In genomic region chr9:89460551-89460950, GRCh38 we compare ENCODE assay signal across 16 cellular contexts. TPM values are rescaled to one million over a fixed set of nuclear protein-coding genes. Genes with fewer than 3 reads are reported as not detected.
DNase-seq lines count a peak whose midpoint lies in the region; ATAC-seq and TF ChIP-seq lines count a peak whose summit lies in the region.
"Had no signal": no experiment of that assay in that cellular context is flagged by ENCODE, and none has a peak within 500 bp of the region (broad histone marks: within the 10 kb centered on the region; RNA-seq: fewer than 3 reads in every experiment).

No MANE protein-coding gene starts in this region.

- no peak overlapping the region for H4K5ac ChIP-seq in mesendoderm (ENCODE audit: low read length)

- H3K4me3 Mint-ChIP-seq in stimulated activated naive CD8-positive, alpha-beta T cell treated with anti-CD3 and anti-CD28 coated beads, Interleukin-15, Interleukin-2, amounts not matched to agents 100 ng/mL and 50 ng/mL, for 24 hours, result peak overlapping the region; percentile 35
- peak overlapping the region; percentile 83 for H3K4me3 Mint-ChIP-seq in activated naive CD8-positive, alpha-beta T cell

- H3K4me1 ChIP-seq in mesendoderm (ENCODE audit: control insufficient read depth, low read depth, low read length) (peaks cover 15% of the 10 kb centered on the region), A673 (ENCODE audit: insufficient read depth, low read length, poor library complexity, severe bottlenecking) (no peaks in the 10 kb centered on the region)
- H3K4me1 ChIP-seq: right lobe of liver, uterus had no signal

- peaks cover 99% of the 10 kb centered on the region for H3K4me1 Mint-ChIP-seq in stimulated activated naive CD8-positive, alpha-beta T cell treated with anti-CD3 and anti-CD28 coated beads, Interleukin-15, Interleukin-2, amounts not matched to agents 100 ng/mL and 50 ng/mL, for 24 hours (ENCODE audit: low read depth)
- peaks cover 97% of the 10 kb centered on the region for H3K4me1 Mint-ChIP-seq in activated naive CD8-positive, alpha-beta T cell (ENCODE audit: low read depth)

- no peaks in the 10 kb centered on the region for H3K9me3 Mint-ChIP-seq in stimulated activated naive CD8-positive, alpha-beta T cell treated with anti-CD3 and anti-CD28 coated beads, Interleukin-15, Interleukin-2, amounts not matched to agents 100 ng/mL and 50 ng/mL, for 24 hours
- H3K9me3 Mint-ChIP-seq in activated naive CD8-positive, alpha-beta T cell (ENCODE audit: low read depth), result no peaks in the 10 kb centered on the region

- H3K27me3 ChIP-seq in mesendoderm (ENCODE audit: insufficient read depth, low read length, poor library complexity) (no peaks in the 10 kb centered on the region), A673 (replicated peaks; ENCODE audit: insufficient read depth, low read depth, low read length, poor library complexity) (no peaks in the 10 kb centered on the region)
- H3K27me3 ChIP-seq: ovary, right lobe of liver, uterus had no signal

- peaks cover 7% of the 10 kb centered on the region for H3K79me1 ChIP-seq in mesendoderm (ENCODE audit: low read length)

- intact Hi-C loops in A673 (cut with micrococcal nuclease; ENCODE audit: unreplicated experiment), result no loop called here

- H3K4me3 ChIP-seq in mesendoderm (ENCODE audit: low read length) (no peak overlapping the region), A673 (ENCODE audit: low read depth, low read length, poor library complexity, severe bottlenecking) (no peak overlapping the region)
- H3K4me3 ChIP-seq: ovary, right lobe of liver, uterus had no signal

- BruUV-seq in A673 (replicated peaks; lab: Mats Ljungman, UMichigan), result no TSS peak

- no peaks in the 10 kb centered on the region for H3K9me3 ChIP-seq in A673 (ENCODE audit: low read depth, low read length, poor library complexity, severe bottlenecking)
- H3K9me3 ChIP-seq: ovary, right lobe of liver, uterus had no signal

- WGBS in mesendoderm (ENCODE audit: extremely low coverage, insufficient coverage, low lambda C conversion rate), result no CpG with 5 or more reads among the region's 10 CpGs

- POLR2A ChIA-PET in A673 (lab: Charles Lee; ENCODE audit: low non-redundant PET), result no interaction called here

- peak overlapping the region; percentile 95 for H3K27ac Mint-ChIP-seq in stimulated activated naive CD8-positive, alpha-beta T cell treated with anti-CD3 and anti-CD28 coated beads, Interleukin-15, Interleukin-2, amounts not matched to agents 100 ng/mL and 50 ng/mL, for 24 hours
- peak overlapping the region; percentile 100 for H3K27ac Mint-ChIP-seq in activated naive CD8-positive, alpha-beta T cell

- H3K18ac ChIP-seq in mesendoderm (ENCODE audit: low read length), result no peak overlapping the region

- ATAC-seq in stimulated activated naive CD8-positive, alpha-beta T cell treated with anti-CD3 and anti-CD28 coated beads, Interleukin-15, Interleukin-2, amounts not matched to agents 100 U/mL and 50 U/mL, for 24 hours, result no peak
- ATAC-seq in GM19467 (IDR thresholded peaks at IDR 0.05; ENCODE audit: unreplicated experiment), result no peak
- no peak for ATAC-seq in GM21423 (IDR thresholded peaks at IDR 0.05; ENCODE audit: unreplicated experiment)
- ATAC-seq: right lobe of liver had no signal

- H4K8ac ChIP-seq in mesendoderm (ENCODE audit: low read depth, low read length), result no peak overlapping the region

- H3K9ac ChIP-seq in mesendoderm (ENCODE audit: low read length), result no peak overlapping the region

- no peak overlapping the region for H3K4me2 ChIP-seq in mesendoderm (ENCODE audit: low read length)

- H3K27ac ChIP-seq in mesendoderm (ENCODE audit: low read depth, low read length) (no peak overlapping the region), A673 (ENCODE audit: low read depth, low read length, poor library complexity, severe bottlenecking) (no peak overlapping the region)
- H3K27ac ChIP-seq: ovary, right lobe of liver, uterus, WERI-Rb-1 had no signal

- no peak overlapping the region for H2BK15ac ChIP-seq in mesendoderm (replicated peaks; ENCODE audit: low read depth)

- no peak overlapping the region for H2BK5ac ChIP-seq in mesendoderm (ENCODE audit: low read length)

- H3K56ac ChIP-seq in mesendoderm (ENCODE audit: low read length), result peak overlapping the region; percentile 0

- DNase-seq in stimulated activated naive CD8-positive, alpha-beta T cell treated with anti-CD3 and anti-CD28 coated beads, Interleukin-15, Interleukin-2, amounts not matched to agents 100 U/mL and 50 U/mL, for 24 hours, result no peak
- DNase-seq in mesendoderm (no peak), AG20443 (ENCODE audit: low spot score) (no peak), A673 (ENCODE audit: low spot score) (no peak)
- DNase-seq: Kasumi-1, NCI-H1092 treated with DMSO at 0.1 percent for 48 hours, NCI-H2081 treated with DMSO at 0.1 percent for 48 hours, NCI-H524 treated with DMSO at 0.1 percent for 48 hours, ovary, right lobe of liver, uterus, WERI-Rb-1 had no signal

- no peak overlapping the region for H2BK120ac ChIP-seq in mesendoderm (ENCODE audit: low read depth, low read length)

- H3K23ac ChIP-seq in mesendoderm (ENCODE audit: low read length), result peak overlapping the region; percentile 11

- H3K36me3 ChIP-seq in mesendoderm (ENCODE audit: control insufficient read depth, insufficient read depth, low read length), result no peaks in the 10 kb centered on the region
- no peaks in the 10 kb centered on the region for H3K36me3 ChIP-seq in A673 (ENCODE audit: insufficient read depth, low read length, poor library complexity, severe bottlenecking)
- H3K36me3 ChIP-seq: ovary, right lobe of liver, uterus, WERI-Rb-1 had no signal

- TF ChIP-seq CTCF in A673 (conservative IDR thresholded peaks at IDR 0.05; ENCODE audit: low read depth, low read length), result no peak

- no peaks in the 10 kb centered on the region for H3K27me3 Mint-ChIP-seq in stimulated activated naive CD8-positive, alpha-beta T cell treated with anti-CD3 and anti-CD28 coated beads, Interleukin-15, Interleukin-2, amounts not matched to agents 100 ng/mL and 50 ng/mL, for 24 hours
- H3K27me3 Mint-ChIP-seq in activated naive CD8-positive, alpha-beta T cell, result no peaks in the 10 kb centered on the region

- no peak overlapping the region for H3K4ac ChIP-seq in mesendoderm (ENCODE audit: low read depth, low read length)

- peaks cover 75% of the 10 kb centered on the region for H3K36me3 Mint-ChIP-seq in stimulated activated naive CD8-positive, alpha-beta T cell treated with anti-CD3 and anti-CD28 coated beads, Interleukin-15, Interleukin-2, amounts not matched to agents 100 ng/mL and 50 ng/mL, for 24 hours (ENCODE audit: low read depth)
- peaks cover 33% of the 10 kb centered on the region for H3K36me3 Mint-ChIP-seq in activated naive CD8-positive, alpha-beta T cell

- peaks cover 2% of the 10 kb centered on the region for H3K79me2 ChIP-seq in mesendoderm (ENCODE audit: control insufficient read depth, insufficient read depth, low read length)

- no peak overlapping the region for H2AK5ac ChIP-seq in mesendoderm (ENCODE audit: low read length)

- CTCF ChIA-PET in A673 (lab: Charles Lee), result no interaction called here

RNA-seq across cellular contexts. Expression of gene SEMA4D, which starts 37.4 kb away (rescaled TPM):
- 8.6 TPM for polyA plus RNA-seq in mesendoderm (2013, experiment 1 of 2)
- 8.9 TPM for polyA plus RNA-seq in mesendoderm (2013, experiment 2 of 2)
- total RNA-seq in A673 (2021), result 14.2 and 16.7 TPM in 2 replicates
